Comparison of ENCODE assay signal across 1 cellular context in genomic region chr20:44719841-44720240, GRCh38.
TF ChIP-seq lines count a peak whose summit lies in the region.

No MANE protein-coding gene starts in this region.

TF ChIP-seq in A549, 52 proteins besides CTCF, POLR2A, EP300 and RAD21 (continued from another document):
- TF ChIP-seq RCOR1 (IDR thresholded peaks at IDR 0.05; ENCODE audit: low read depth, low read length), result no peak
- no peak for TF ChIP-seq ATOH8 (CRISPR knock-in tag; IDR thresholded peaks at IDR 0.05; ENCODE audit: low read depth)
- no peak for TF ChIP-seq GATA3 (IDR thresholded peaks at IDR 0.05; ENCODE audit: borderline replicate concordance)
